In genomic region chr6:35469711-35470662, GRCh38 we compare ENCODE assay signal across 8 cellular contexts. TPM values are rescaled to one million over a fixed set of nuclear protein-coding genes. Genes with fewer than 3 reads are reported as not detected.
DNase-seq lines count a peak whose midpoint lies in the region; ATAC-seq and TF ChIP-seq lines count a peak whose summit lies in the region.

No MANE protein-coding gene starts in this region.

- no peak overlapping the region for H3K27ac ChIP-seq in ectodermal cell (ENCODE audit: insufficient read depth, low read depth, low read length, poor library complexity, severe bottlenecking)

- peaks cover 43% of the 10 kb centered on the region for H3K4me1 Mint-ChIP-seq in neural crest cell

- DNase-seq in neural crest cell (ENCODE audit: low read depth, low spot score): no peak
- no peak for DNase-seq in hepatic stellate cell (ENCODE audit: low spot score)
- no peak for DNase-seq in GM13976 (ENCODE audit: low spot score)
- DNase-seq in middle frontal gyrus (ENCODE audit: extremely low spot score, low spot score): no peak

- H3K27me3 Mint-ChIP-seq in neural crest cell (ENCODE audit: low read depth): peaks cover 14% of the 10 kb centered on the region

- H3K27me3 ChIP-seq in ectodermal cell (ENCODE audit: control insufficient read depth, insufficient read depth, low read length, poor library complexity, severe bottlenecking): peaks cover 4% of the 10 kb centered on the region

- in situ Hi-C loops in GM13976 (cut with MboI; ENCODE audit: low sequenced_read_pairs, unreplicated experiment): no loop called here

- TF ChIP-seq POLR2A in GM19193 (IDR thresholded peaks at IDR 0.05; ENCODE audit: extremely low read depth, insufficient read depth, insufficient read length): peak; percentile 38

- TF ChIP-seq CTCF in neural crest cell (conservative IDR thresholded peaks at IDR 0.05) (no peak), GM13976 (IDR thresholded peaks at IDR 0.05; ENCODE audit: borderline replicate concordance, control extremely low read depth, extremely low read depth, insufficient read depth, missing control alignments) (no peak)

- peaks cover 31% of the 10 kb centered on the region for H3K36me3 Mint-ChIP-seq in neural crest cell (ENCODE audit: low read depth)

- 41 to 43% methylated on average over 17 to 18 of the region's 18 CpGs for WGBS in ectodermal cell, 2 experiments

- H3K4me3 Mint-ChIP-seq in neural crest cell: peak overlapping the region; percentile 98

- ATAC-seq in GM18511 (IDR thresholded peaks at IDR 0.05; ENCODE audit: unreplicated experiment): no peak

- H3K36me3 ChIP-seq in ectodermal cell (ENCODE audit: control insufficient read depth, insufficient read depth, low read length): peaks cover 23% of the 10 kb centered on the region

- H3K9me3 Mint-ChIP-seq in neural crest cell: no peaks in the 10 kb centered on the region

- H3K4me3 ChIP-seq in ectodermal cell (ENCODE audit: insufficient read depth, low read depth, low read length): peak overlapping the region; percentile 99

- H3K4me1 ChIP-seq in ectodermal cell (ENCODE audit: control insufficient read depth, insufficient read depth, low read length): peaks cover 11% of the 10 kb centered on the region

- H3K27ac Mint-ChIP-seq in neural crest cell (ENCODE audit: unreplicated experiment): peak overlapping the region; percentile 96

- no peaks in the 10 kb centered on the region for H3K9me3 ChIP-seq in ectodermal cell (ENCODE audit: control insufficient read depth, low read length)

TF ChIP-seq in PFSK-1, 5 proteins besides CTCF, POLR2A, EP300 and RAD21:
- no peak for TF ChIP-seq SIN3A (IDR thresholded peaks at IDR 0.05; ENCODE audit: borderline replicate concordance, insufficient read depth, low read length)
- 0 out of 2 replicates have a peak, but pooled peaks have one; percentile 17 for TF ChIP-seq TAF1 (IDR thresholded peaks at IDR 0.05; ENCODE audit: borderline replicate concordance, insufficient read depth, low read length)
- no peak for TF ChIP-seq POLR2AphosphoS5 (IDR thresholded peaks at IDR 0.05; ENCODE audit: low read depth, low read length)
- no peak for TF ChIP-seq REST (IDR thresholded peaks at IDR 0.05; ENCODE audit: insufficient read depth in 1 of 2, low read depth in 2 of 2, low read length in 2 of 2)
- TF ChIP-seq FOXP2 (optimal IDR thresholded peaks at IDR 0.05; ENCODE audit: borderline replicate concordance, extremely low read depth, extremely low read length, insufficient read depth): no peak

RNA-seq across cellular contexts. Expression of gene RPL10A, which starts 1.8 kb away (rescaled TPM):
- polyA plus RNA-seq in PFSK-1 (2012; ENCODE audit: insufficient read length, low read depth): 1,923 TPM
- polyA plus RNA-seq in ectodermal cell (2013, experiment 1 of 4): 1,895 TPM
- 1,952 TPM for polyA plus RNA-seq in ectodermal cell (2013, experiment 2 of 4)
- 2,228 TPM for polyA plus RNA-seq in ectodermal cell (2013, experiment 3 of 4)
- 2,452 TPM for polyA plus RNA-seq in ectodermal cell (2013, experiment 4 of 4)
- 1,717 and 1,733 TPM in 2 replicates for total RNA-seq in neural crest cell

RNA-seq across cellular contexts. Expression of gene FANCE, which starts 17.8 kb away (rescaled TPM):
- 19.2 TPM for polyA plus RNA-seq in PFSK-1 (2012; ENCODE audit: insufficient read length, low read depth)
- polyA plus RNA-seq in ectodermal cell (2013, experiment 1 of 4): 16.8 TPM
- 14.5 TPM for polyA plus RNA-seq in ectodermal cell (2013, experiment 2 of 4)
- 15.1 TPM for polyA plus RNA-seq in ectodermal cell (2013, experiment 3 of 4)
- 13.9 TPM for polyA plus RNA-seq in ectodermal cell (2013, experiment 4 of 4)
- total RNA-seq in neural crest cell: 18.8 and 20.4 TPM in 2 replicates

RNA-seq across cellular contexts. Expression of gene TEAD3, which starts 26.9 kb away (rescaled TPM):
- polyA plus RNA-seq in PFSK-1 (2012; ENCODE audit: insufficient read length, low read depth): 14.5 TPM
- polyA plus RNA-seq in ectodermal cell (2013, experiment 1 of 4): 34.3 TPM
- 35.3 TPM for polyA plus RNA-seq in ectodermal cell (2013, experiment 2 of 4)
- polyA plus RNA-seq in ectodermal cell (2013, experiment 3 of 4): 27.0 TPM
- polyA plus RNA-seq in ectodermal cell (2013, experiment 4 of 4): 27.0 TPM
- 18.0 and 19.2 TPM in 2 replicates for total RNA-seq in neural crest cell

RNA-seq across cellular contexts. Expression of gene TULP1, which starts 42.7 kb away (rescaled TPM):
- polyA plus RNA-seq in PFSK-1 (2012; ENCODE audit: insufficient read length, low read depth): 0.38 TPM
- polyA plus RNA-seq in ectodermal cell (2013, experiment 1 of 4): 1.4 TPM
- 1.3 TPM for polyA plus RNA-seq in ectodermal cell (2013, experiment 2 of 4)
- polyA plus RNA-seq in ectodermal cell (2013, experiment 3 of 4): 0.80 TPM
- 0.81 TPM for polyA plus RNA-seq in ectodermal cell (2013, experiment 4 of 4)
- total RNA-seq in neural crest cell: not detected in 2 replicates
